22 cellular contexts compared by ENCODE assay signal in the genomic region with DNA sequence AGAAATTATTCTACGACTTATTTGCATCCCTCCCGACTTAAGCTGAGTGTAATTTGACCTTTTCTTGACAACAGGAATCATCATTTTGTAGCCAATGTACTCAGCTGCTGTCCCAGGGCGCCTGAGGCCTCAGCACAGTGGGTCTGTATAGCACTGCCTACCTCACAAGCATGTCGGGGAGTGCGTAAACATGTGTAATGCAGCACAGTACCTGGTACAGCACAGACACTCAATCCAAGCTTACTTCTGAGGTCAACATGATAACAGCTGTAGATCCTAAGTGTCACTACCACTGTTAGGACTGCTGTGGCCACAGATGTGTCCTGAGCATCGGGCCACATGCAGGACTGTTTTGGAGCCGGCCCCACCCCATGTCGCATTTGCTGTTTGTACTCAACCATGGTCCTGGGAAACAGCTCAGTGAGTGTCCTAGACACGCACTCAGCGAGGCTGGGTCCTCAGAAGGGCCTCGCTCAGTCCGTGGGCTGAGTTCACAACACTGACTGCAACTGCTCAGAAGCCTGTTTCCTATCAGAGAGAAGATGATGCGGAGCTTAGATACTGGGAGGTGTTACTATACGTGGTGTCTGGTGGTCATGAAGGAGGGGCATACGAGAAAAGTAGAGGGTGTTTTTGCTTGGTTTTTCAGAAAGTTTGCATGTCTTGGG. TPM values are rescaled to one million over a fixed set of nuclear protein-coding genes. Genes with fewer than 3 reads are reported as not detected.
"Had no signal": no experiment of that assay in that cellular context is flagged by ENCODE, and none has a peak within 500 bp of the region (broad histone marks: within the 10 kb centered on the region; RNA-seq: fewer than 3 reads in every experiment).

No MANE protein-coding gene starts in this region.

- H3K27me3 Mint-ChIP-seq: memory B cell; naive thymus-derived CD8-positive, alpha-beta T cell; stimulated activated memory B cell treated with anti-CD40 and anti-IgM and Interleukin-4, amounts not matched to agents 10 μg/mL and 1 μg/mL and 100 μg/mL, for 72 hours; stimulated activated naive CD8-positive, alpha-beta T cell treated with anti-CD3 and anti-CD28 coated beads, Interleukin-15, amount 100 ng/mL, for 72 hours had no signal

- H3K27me3 ChIP-seq: colonic mucosa, esophagus squamous epithelium, foreskin keratinocyte, right atrium auricular region, testis had no signal

- H3K27ac ChIP-seq: colonic mucosa, esophagus squamous epithelium, foreskin keratinocyte, left ventricle myocardium inferior, lower lobe of right lung, right atrium auricular region, testis had no signal

- H3K4me2 ChIP-seq: smooth muscle cell had no signal

- DNase-seq: colonic mucosa; dermis blood vessel endothelial cell; esophagus squamous epithelium; foreskin keratinocyte; immature natural killer cell; left ventricle myocardium inferior; lower lobe of right lung; naive thymus-derived CD8-positive, alpha-beta T cell; posterior cingulate gyrus; stimulated activated CD4-positive, alpha-beta T cell treated with anti-CD3 and anti-CD28 coated beads, Interleukin-4, amount 100 ng/mL, for 1 hour; stimulated activated CD8-positive, alpha-beta memory T cell treated with anti-CD3 and anti-CD28 coated beads, Interleukin-4, amount 100 ng/mL, for 48 hours; stimulated activated naive CD8-positive, alpha-beta T cell treated with anti-CD3 and anti-CD28 coated beads, Interleukin-15, amount 100 ng/mL, for 72 hours; testis; trophoblast cell had no signal

- H3K4me3 Mint-ChIP-seq: memory B cell; naive thymus-derived CD8-positive, alpha-beta T cell; stimulated activated memory B cell treated with anti-CD40 and anti-IgM and Interleukin-4, amounts not matched to agents 10 μg/mL and 1 μg/mL and 100 μg/mL, for 72 hours; stimulated activated naive CD8-positive, alpha-beta T cell treated with anti-CD3 and anti-CD28 coated beads, Interleukin-15, amount 100 ng/mL, for 72 hours had no signal

- ATAC-seq: foreskin keratinocyte; naive thymus-derived CD8-positive, alpha-beta T cell; stimulated activated memory B cell treated with anti-CD40 and anti-IgM and Interleukin-4, amounts not matched to agents 10 μg/mL and 1 μg/mL and 100 μg/mL, for 72 hours; stimulated activated naive CD8-positive, alpha-beta T cell treated with anti-CD3 and anti-CD28 coated beads, Interleukin-15, amount 100 ng/mL, for 72 hours had no signal

- H3K4me1 ChIP-seq: colonic mucosa, esophagus squamous epithelium, foreskin keratinocyte, left ventricle myocardium inferior, lower lobe of right lung, right atrium auricular region, testis had no signal

- H3K9me3 ChIP-seq: colonic mucosa, esophagus squamous epithelium, left ventricle myocardium inferior, lower lobe of right lung, right atrium auricular region, testis had no signal

- H3K9me3 Mint-ChIP-seq: immature natural killer cell; memory B cell; naive thymus-derived CD8-positive, alpha-beta T cell; stimulated activated memory B cell treated with anti-CD40 and anti-IgM and Interleukin-4, amounts not matched to agents 10 μg/mL and 1 μg/mL and 100 μg/mL, for 72 hours; stimulated activated naive CD8-positive, alpha-beta T cell treated with anti-CD3 and anti-CD28 coated beads, Interleukin-15, amount 100 ng/mL, for 72 hours had no signal

- H3K4me1 Mint-ChIP-seq: memory B cell had no signal

- H3K4me3 ChIP-seq: colonic mucosa, esophagus squamous epithelium, left ventricle myocardium inferior, lower lobe of right lung, right atrium auricular region, smooth muscle cell, testis had no signal

- H3K27ac Mint-ChIP-seq: memory B cell; stimulated activated memory B cell treated with anti-CD40 and anti-IgM and Interleukin-4, amounts not matched to agents 10 μg/mL and 1 μg/mL and 100 μg/mL, for 72 hours had no signal

RNA-seq across cellular contexts. Expression of gene SERPIND1, which starts 9.7 kb away (rescaled TPM):
- total RNA-seq: dermis blood vessel endothelial cell; epithelial cell of proximal tubule; foreskin keratinocyte; naive thymus-derived CD8-positive, alpha-beta T cell; osteocyte; smooth muscle cell had no signal
- polyA plus RNA-seq: foreskin keratinocyte; keratinocyte; naive thymus-derived CD8-positive, alpha-beta T cell; neural cell had no signal
